In the genomic region with DNA sequence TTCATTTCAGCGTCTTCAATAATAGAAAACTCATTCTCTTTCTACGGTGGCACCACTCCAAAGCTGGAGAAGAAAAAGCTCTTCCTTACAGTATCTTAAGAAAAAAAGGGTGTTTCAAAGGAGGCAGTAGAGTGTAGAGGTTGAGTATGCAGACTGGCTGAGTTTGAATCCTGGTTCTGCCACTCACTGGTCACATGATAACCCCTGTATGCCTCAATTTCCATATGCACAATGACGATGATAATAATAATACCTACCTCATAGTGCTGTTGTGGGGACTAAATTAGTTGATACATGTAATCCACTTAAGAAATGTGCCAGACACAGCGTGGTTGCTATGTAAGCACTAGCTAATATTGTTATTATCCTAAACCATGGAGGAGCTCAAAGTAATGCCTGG, we compare ENCODE assay signal across 10 cellular contexts. TPM values are rescaled to one million over a fixed set of nuclear protein-coding genes. Genes with fewer than 3 reads are reported as not detected.
A peak's percentile ranks its signal among the peaks of the same experiment; 100 is the strongest.
DNase-seq lines count a peak whose midpoint lies in the region; ATAC-seq and TF ChIP-seq lines count a peak whose summit lies in the region.
"Had no signal": no experiment of that assay in that cellular context is flagged by ENCODE, and none has a peak within 500 bp of the region (broad histone marks: within the 10 kb centered on the region; RNA-seq: fewer than 3 reads in every experiment).

No MANE protein-coding gene starts in this region.

- peak overlapping the region; percentile 98 for H3K27ac Mint-ChIP-seq in T-helper 2 cell treated with Interferon-gamma antibody and Interleukin-4, amounts not matched to agents 5 μg/mL and 100 μg/mL, for 36 hours
- H3K27ac Mint-ChIP-seq in WTC11 (no peak overlapping the region), immature natural killer cell (peak overlapping the region; percentile 95 to 98 (median 98))

- DNase-seq in T-helper 2 cell treated with Interferon-gamma antibody and Interleukin-4, amounts not matched to agents 5 μg/mL and 100 μg/mL, for 36 hours (ENCODE audit: low spot score) = no peak
- DNase-seq in T-helper 2 cell = no peak
- no peak for DNase-seq in WTC11 (ENCODE audit: low spot score)
- no peak for DNase-seq in immature natural killer cell
- DNase-seq in stomach = no peak
- DNase-seq in AG08395 (ENCODE audit: low spot score) = no peak
- DNase-seq in AML-193 (lab: John Stamatoyannopoulos, UW) = no peak
- DNase-seq: hypothalamus had no signal

- no peak for TF ChIP-seq POLR2A in stomach (IDR thresholded peaks at IDR 0.05)

- CTCF ChIA-PET in WTC11 (lab: Charles Lee) = interaction anchor here (1.1 to 1.9 kb wide), 6 partner anchors 21 to 142 kb away, joined by 3 to 12 read pairs (median 6); no protein-coding TSS in a partner anchor

- TF ChIP-seq CTCF in WTC11 (IDR thresholded peaks at IDR 0.05) (no peak), stomach (IDR thresholded peaks at IDR 0.05) (no peak)

- ATAC-seq in WTC11 (no peak), GM21360 (IDR thresholded peaks at IDR 0.05; ENCODE audit: unreplicated experiment) (no peak)

- 72 to 83% (median 75%) methylated on average over 4 of the region's 4 CpGs for WGBS in stomach, 5 donors

- H3K9me3 Mint-ChIP-seq in T-helper 2 cell treated with Interferon-gamma antibody and Interleukin-4, amounts not matched to agents 5 μg/mL and 100 μg/mL, for 36 hours = no peaks in the 10 kb centered on the region
- H3K9me3 Mint-ChIP-seq in WTC11 (no peaks in the 10 kb centered on the region), immature natural killer cell (peaks cover 0 to 2% (median 0%) of the 10 kb centered on the region in 6 donors)
- H3K9me3 Mint-ChIP-seq: activated naive CD4-positive, alpha-beta T cell treated with anti-CD3 and anti-CD28 coated beads, Interleukin-2, amount 50 U/mL, for 72 hours had no signal

- POLR2A ChIA-PET in WTC11 (lab: Charles Lee) = interaction anchor here (1.5 kb wide), 1 partner anchor 59 kb away, joined by 4 read pairs; no protein-coding TSS in a partner anchor

- H3K4me3 Mint-ChIP-seq in T-helper 2 cell treated with Interferon-gamma antibody and Interleukin-4, amounts not matched to agents 5 μg/mL and 100 μg/mL, for 36 hours = peak overlapping the region; percentile 96
- H3K4me3 Mint-ChIP-seq in WTC11 = peak overlapping the region; percentile 92
- H3K4me3 Mint-ChIP-seq in immature natural killer cell = peak overlapping the region; percentile 95 to 99 (median 96)

- H3K36me3 ChIP-seq in stomach = no peaks in the 10 kb centered on the region

- H3K4me1 Mint-ChIP-seq in T-helper 2 cell treated with Interferon-gamma antibody and Interleukin-4, amounts not matched to agents 5 μg/mL and 100 μg/mL, for 36 hours (ENCODE audit: low read depth) = peaks cover 39% of the 10 kb centered on the region
- H3K4me1 Mint-ChIP-seq in WTC11 (peaks cover 51% of the 10 kb centered on the region), immature natural killer cell (peaks cover 54 to 59% of the 10 kb centered on the region in 2 donors)

- H3K4me3 ChIP-seq in stomach = peak overlapping the region in 2 of 4 donors; percentile 69 to 86

- no peaks in the 10 kb centered on the region for H3K27me3 ChIP-seq in stomach

- peak overlapping the region in 4 of 5 donors; percentile 98 to 100 (median 100) for H3K27ac ChIP-seq in stomach

- TF ChIP-seq EP300 in stomach (IDR thresholded peaks at IDR 0.05) = no peak

- intact Hi-C loops in stomach (cut with DNase I; ENCODE audit: low total_unique reads) = no loop called here

- H3K27me3 Mint-ChIP-seq in T-helper 2 cell treated with Interferon-gamma antibody and Interleukin-4, amounts not matched to agents 5 μg/mL and 100 μg/mL, for 36 hours (ENCODE audit: low read depth) = no peaks in the 10 kb centered on the region
- H3K27me3 Mint-ChIP-seq in WTC11 (ENCODE audit: low read depth) = no peaks in the 10 kb centered on the region; the same call in 1 of the 2 replicates
- H3K27me3 Mint-ChIP-seq in immature natural killer cell (ENCODE audit: low read depth in 3 of 3) = peaks cover 18 to 24% (median 22%) of the 10 kb centered on the region in 3 donors

- H3K36me3 Mint-ChIP-seq in T-helper 2 cell treated with Interferon-gamma antibody and Interleukin-4, amounts not matched to agents 5 μg/mL and 100 μg/mL, for 36 hours (ENCODE audit: low read depth) = peaks cover 27% of the 10 kb centered on the region
- H3K36me3 Mint-ChIP-seq in WTC11 = peaks cover 6% of the 10 kb centered on the region
- H3K36me3 Mint-ChIP-seq in immature natural killer cell = no peaks in the 10 kb centered on the region

- H3K4me1 ChIP-seq in stomach = peaks cover 49 to 61% (median 55%) of the 10 kb centered on the region in 4 donors

- no peaks in the 10 kb centered on the region for H3K9me3 ChIP-seq in stomach

TF ChIP-seq in WTC11, 78 proteins besides CTCF, POLR2A, EP300 and RAD21:
- TF ChIP-seq PRDM15 (CRISPR knock-in tag; IDR thresholded peaks at IDR 0.05) (no peak), SOX15 (CRISPR knock-in tag; IDR thresholded peaks at IDR 0.05) (no peak), ZNF416 (CRISPR knock-in tag; IDR thresholded peaks at IDR 0.05) (no peak), CDX4 (CRISPR knock-in tag; IDR thresholded peaks at IDR 0.05; ENCODE audit: borderline replicate concordance) (no peak), MXD4 (CRISPR knock-in tag; IDR thresholded peaks at IDR 0.05; ENCODE audit: borderline replicate concordance) (no peak)
- TF ChIP-seq, protein P1, sequence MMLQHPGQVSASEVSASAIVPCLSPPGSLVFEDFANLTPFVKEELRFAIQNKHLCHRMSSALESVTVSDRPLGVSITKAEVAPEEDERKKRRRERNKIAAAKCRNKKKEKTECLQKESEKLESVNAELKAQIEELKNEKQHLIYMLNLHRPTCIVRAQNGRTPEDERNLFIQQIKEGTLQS (CRISPR knock-in tag; conservative IDR thresholded peaks at IDR 0.05) = no peak
- TF ChIP-seq, protein P2, sequence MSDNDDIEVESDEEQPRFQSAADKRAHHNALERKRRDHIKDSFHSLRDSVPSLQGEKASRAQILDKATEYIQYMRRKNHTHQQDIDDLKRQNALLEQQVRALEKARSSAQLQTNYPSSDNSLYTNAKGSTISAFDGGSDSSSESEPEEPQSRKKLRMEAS (CRISPR knock-in tag; IDR thresholded peaks at IDR 0.05) = no peak
- TF ChIP-seq, protein P3, sequence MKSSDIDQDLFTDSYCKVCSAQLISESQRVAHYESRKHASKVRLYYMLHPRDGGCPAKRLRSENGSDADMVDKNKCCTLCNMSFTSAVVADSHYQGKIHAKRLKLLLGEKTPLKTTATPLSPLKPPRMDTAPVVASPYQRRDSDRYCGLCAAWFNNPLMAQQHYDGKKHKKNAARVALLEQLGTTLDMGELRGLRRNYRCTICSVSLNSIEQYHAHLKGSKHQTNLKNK (CRISPR knock-in tag; IDR thresholded peaks at IDR 0.05) = no peak
- TF ChIP-seq, protein P4, sequence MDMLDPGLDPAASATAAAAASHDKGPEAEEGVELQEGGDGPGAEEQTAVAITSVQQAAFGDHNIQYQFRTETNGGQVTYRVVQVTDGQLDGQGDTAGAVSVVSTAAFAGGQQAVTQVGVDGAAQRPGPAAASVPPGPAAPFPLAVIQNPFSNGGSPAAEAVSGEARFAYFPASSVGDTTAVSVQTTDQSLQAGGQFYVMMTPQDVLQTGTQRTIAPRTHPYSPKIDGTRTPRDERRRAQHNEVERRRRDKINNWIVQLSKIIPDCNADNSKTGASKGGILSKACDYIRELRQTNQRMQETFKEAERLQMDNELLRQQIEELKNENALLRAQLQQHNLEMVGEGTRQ (CRISPR knock-in tag; IDR thresholded peaks at IDR 0.05) = peak; percentile 30; the same call in 1 of the 2 replicates

RNA-seq across cellular contexts. Expression of gene ANP32A, which starts 4.5 kb away (rescaled TPM):
- total RNA-seq in WTC11 (2021) (232 to 253 TPM (median 242 TPM) in 3 replicates), stomach (100 to 1,000 TPM in 1 of 5 donors, 10 to 100 TPM in 4; 34.4 to 112 (median 65.2) TPM)
- polyA plus RNA-seq in immature natural killer cell (100 to 1,000 TPM in 1 of 3 donors, 10 to 100 TPM in 2; 76.3 to 147 (median 85.2) TPM), stomach (10 to 100 TPM; 53.1 to 80.5 (median 72.2) TPM)
